In genomic region chrX:8668797-8669196, GRCh38 we compare ENCODE assay signal across 1 cellular context.
TF ChIP-seq lines count a peak whose summit lies in the region.

No MANE protein-coding gene starts in this region.

TF ChIP-seq in GM23338, 12 proteins besides CTCF, POLR2A, EP300 and RAD21 (continued from another document):
- no peak for TF ChIP-seq REST (IDR thresholded peaks at IDR 0.05; ENCODE audit: unreplicated experiment)
